ENCODE assay signal across 9 cellular contexts in the genomic region with DNA sequence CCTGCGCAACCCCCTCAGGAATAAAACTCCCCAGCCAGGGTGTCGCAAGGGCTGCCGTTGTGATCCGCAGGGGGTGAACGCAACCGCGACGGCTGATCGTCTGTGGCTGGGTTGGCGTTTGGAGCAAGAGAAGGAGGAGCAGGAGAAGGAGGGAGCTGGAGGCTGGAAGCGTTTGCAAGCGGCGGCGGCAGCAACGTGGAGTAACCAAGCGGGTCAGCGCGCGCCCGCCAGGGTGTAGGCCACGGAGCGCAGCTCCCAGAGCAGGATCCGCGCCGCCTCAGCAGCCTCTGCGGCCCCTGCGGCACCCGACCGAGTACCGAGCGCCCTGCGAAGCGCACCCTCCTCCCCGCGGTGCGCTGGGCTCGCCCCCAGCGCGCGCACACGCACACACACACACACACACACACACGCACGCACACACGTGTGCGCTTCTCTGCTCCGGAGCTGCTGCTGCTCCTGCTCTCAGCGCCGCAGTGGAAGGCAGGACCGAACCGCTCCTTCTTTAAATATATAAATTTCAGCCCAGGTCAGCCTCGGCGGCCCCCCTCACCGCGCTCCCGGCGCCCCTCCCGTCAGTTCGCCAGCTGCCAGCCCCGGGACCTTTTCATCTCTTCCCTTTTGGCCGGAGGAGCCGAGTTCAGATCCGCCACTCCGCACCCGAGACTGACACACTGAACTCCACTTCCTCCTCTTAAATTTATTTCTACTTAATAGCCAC. TPM values are rescaled to one million over a fixed set of nuclear protein-coding genes. Genes with fewer than 3 reads are reported as not detected.
A peak's percentile ranks its signal among the peaks of the same experiment; 100 is the strongest.
DNase-seq lines count a peak whose midpoint lies in the region; ATAC-seq, FAIRE-seq and TF ChIP-seq lines count a peak whose summit lies in the region.
"Had no signal": no experiment of that assay in that cellular context is flagged by ENCODE, and none has a peak within 500 bp of the region (broad histone marks: within the 10 kb centered on the region; RNA-seq: fewer than 3 reads in every experiment).

No MANE protein-coding gene starts in this region.

- H3K27me3 ChIP-seq in HUES48 (ENCODE audit: control insufficient read depth, insufficient read depth, low read length) (peaks cover 40% of the 10 kb centered on the region), RWPE2 (ENCODE audit: insufficient read depth, poor library complexity, severe bottlenecking) (no peaks in the 10 kb centered on the region), bronchial epithelial cell (ENCODE audit: control insufficient read depth, insufficient read depth, low read length) (no peaks in the 10 kb centered on the region), keratinocyte (ENCODE audit: control insufficient read depth, extremely low read depth, insufficient read depth, low read length) (no peaks in the 10 kb centered on the region), small intestine (ENCODE audit: control insufficient read depth in 2 of 2, insufficient read depth in 2 of 2, low read length in 2 of 2) (peaks cover 5% of the 10 kb centered on the region in 2 donors)

- H3K36me3 ChIP-seq in HUES48 (ENCODE audit: control insufficient read depth, insufficient read depth, low read length) (no peaks in the 10 kb centered on the region), RWPE2 (ENCODE audit: low read depth) (no peaks in the 10 kb centered on the region), bronchial epithelial cell (ENCODE audit: control insufficient read depth, insufficient read depth, low read length) (no peaks in the 10 kb centered on the region), keratinocyte (ENCODE audit: control insufficient read depth in 2 of 2, extremely low read depth in 1 of 2, insufficient read depth in 2 of 2, low read length in 2 of 2) (no peaks in the 10 kb centered on the region), small intestine (ENCODE audit: control insufficient read depth in 2 of 2, insufficient read depth in 2 of 2, low read length in 2 of 2) (no peaks in the 10 kb centered on the region)

- H3K9me3 ChIP-seq in HUES48 (ENCODE audit: control insufficient read depth, insufficient read depth, low read length) (no peaks in the 10 kb centered on the region), RWPE2 (ENCODE audit: severe bottlenecking) (no peaks in the 10 kb centered on the region), keratinocyte (ENCODE audit: control insufficient read depth, low read depth, low read length) (no peaks in the 10 kb centered on the region), small intestine (ENCODE audit: control insufficient read depth, low read depth) (no peaks in the 10 kb centered on the region)

- no peak overlapping the region for H3K27ac ChIP-seq in HUES48 (ENCODE audit: low read depth, low read length)
- peak overlapping the region; percentile 75 for H3K27ac ChIP-seq in RWPE2 (ENCODE audit: poor library complexity, severe bottlenecking)
- peak overlapping the region; percentile 86 for H3K27ac ChIP-seq in keratinocyte (ENCODE audit: control insufficient read depth, insufficient read depth, low read length)
- peak overlapping the region in 1 of 2 donors; percentile 66 for H3K27ac ChIP-seq in small intestine (ENCODE audit: low read depth in 1 of 2, low read length in 1 of 2)

- ATAC-seq in GM21576 (IDR thresholded peaks at IDR 0.05; ENCODE audit: unreplicated experiment) = peak; percentile 63
- ATAC-seq in RWPE2 (ENCODE audit: low read depth) = peak; percentile 64

- TF ChIP-seq CTCF in RWPE2 (IDR thresholded peaks at IDR 0.05; ENCODE audit: poor library complexity, severe bottlenecking) (no peak), bronchial epithelial cell (IDR thresholded peaks at IDR 0.05; ENCODE audit: insufficient read depth, low read length, severe bottlenecking) (peak; percentile 15), keratinocyte (optimal IDR thresholded peaks at IDR 0.05 in 1 of 3, IDR thresholded peaks at IDR 0.05 in 1 of 3, conservative IDR thresholded peaks at IDR 0.05 in 1 of 3; ENCODE audit: extremely low read depth in 1 of 3, insufficient read depth in 2 of 3, low read length in 3 of 3) (no peak)

- peak overlapping the region; percentile 44 for H3K9ac ChIP-seq in HUES48 (ENCODE audit: low read depth, low read length)
- H3K9ac ChIP-seq in keratinocyte (ENCODE audit: control insufficient read depth, extremely low read depth, insufficient read depth, low read length) = peak overlapping the region; percentile 96

- H3K9me1 ChIP-seq in keratinocyte (ENCODE audit: control insufficient read depth, extremely low read depth, insufficient read depth, low read length) = no peaks in the 10 kb centered on the region

- no peak for FAIRE-seq in bronchial epithelial cell (lab: Jason Lieb, UNC)
- FAIRE-seq in keratinocyte (lab: Jason Lieb, UNC) = no peak
- FAIRE-seq in small intestine (lab: Jason Lieb, UNC) = no peak
- FAIRE-seq: frontal cortex had no signal

- H4K20me1 ChIP-seq in keratinocyte (ENCODE audit: control insufficient read depth, extremely low read depth, insufficient read depth, low read length) = no peaks in the 10 kb centered on the region

- peak overlapping the region; percentile 58 for H2AFZ ChIP-seq in keratinocyte (ENCODE audit: control insufficient read depth, low read length)

- peaks cover 25% of the 10 kb centered on the region for H3K4me1 ChIP-seq in HUES48 (ENCODE audit: control insufficient read depth, insufficient read depth, low read length)
- peaks cover 11% of the 10 kb centered on the region for H3K4me1 ChIP-seq in RWPE2 (ENCODE audit: insufficient read depth, poor library complexity, severe bottlenecking)
- peaks cover 20% of the 10 kb centered on the region for H3K4me1 ChIP-seq in keratinocyte (ENCODE audit: control insufficient read depth, extremely low read depth, insufficient read depth, low read length)
- no peaks in the 10 kb centered on the region for H3K4me1 ChIP-seq in small intestine (ENCODE audit: control insufficient read depth in 2 of 2, insufficient read depth in 1 of 2, low read depth in 1 of 2, low read length in 1 of 2)

- peaks cover 51% of the 10 kb centered on the region for H3K79me2 ChIP-seq in keratinocyte (ENCODE audit: control insufficient read depth, insufficient read depth, low read length)

- 0 to 1% (median 0%) methylated on average over 50 to 64 of the region's 64 CpGs for WGBS in small intestine, 3 donors

- DNase-seq in RWPE2 (ENCODE audit: low spot score) (no peak), bronchial epithelial cell (ENCODE audit: low read depth) (peak; percentile 24), keratinocyte (ENCODE audit: low read depth, low spot score) (no peak), small intestine (peak; percentile 27), COLO829 (ENCODE audit: low spot score) (no peak)

- dilution Hi-C loops in keratinocyte (cut with MboI; ENCODE audit: extremely low pct_ligation_motif_present, low sequenced_read_pairs) = no loop called here

- peak overlapping the region; percentile 51 for H3K4me3 ChIP-seq in GM08714 (ENCODE audit: low read length)
- H3K4me3 ChIP-seq in HUES48 (ENCODE audit: low read depth, low read length) = peak overlapping the region; percentile 73
- H3K4me3 ChIP-seq in RWPE2 (ENCODE audit: severe bottlenecking) = peak overlapping the region; percentile 53
- H3K4me3 ChIP-seq in bronchial epithelial cell (ENCODE audit: low read depth, low read length) = peak overlapping the region; percentile 56
- peak overlapping the region; percentile 67 to 100 (median 93) for H3K4me3 ChIP-seq in keratinocyte (ENCODE audit: control insufficient read depth in 2 of 3, extremely low read depth in 1 of 3, insufficient read depth in 2 of 3, low read depth in 1 of 3, low read length in 3 of 3)
- peak overlapping the region; percentile 48 to 54 for H3K4me3 ChIP-seq in small intestine (ENCODE audit: low read depth in 1 of 2, low read length in 2 of 2)

- H3K4me2 ChIP-seq in keratinocyte (ENCODE audit: control insufficient read depth, extremely low read depth, insufficient read depth, low read depth, low read length) = peak overlapping the region; percentile 86

RNA-seq across cellular contexts. Expression of gene TGFB2, which starts 0.7 kb away (rescaled TPM):
- total RNA-seq in bronchial epithelial cell = 5.1 and 6.1 TPM in 2 replicates
- polyA plus RNA-seq in keratinocyte = 9.0 to 22.3 TPM (median 21.5 TPM) in 3 replicates
- 9.1 TPM for polyA plus RNA-seq in keratinocyte (2011; ENCODE audit: low read depth)
- polyA plus RNA-seq in keratinocyte (2011; cell fraction: cytosol; rRNA removed) = 5.8 and 10.0 TPM in 2 replicates
- 28.8 and 34.4 TPM in 2 replicates for polyA plus RNA-seq in keratinocyte (2011; cell fraction: nucleus; rRNA removed)
- polyA plus RNA-seq in keratinocyte (2012; ENCODE audit: low replicate concordance) = 4.6 and 22.6 TPM in 2 replicates
- polyA minus RNA-seq in keratinocyte = 5.6 to 20.8 TPM (median 12.4 TPM) in 3 replicates
- 10.0 TPM for polyA minus RNA-seq in keratinocyte (2011; cell fraction: cytosol; rRNA and poly(A)+ RNA removed)
- polyA minus RNA-seq in keratinocyte (2011; cell fraction: nucleus; rRNA and poly(A)+ RNA removed) = 24.4 and 70.7 TPM in 2 replicates
- under 1 TPM in 2 of 3 donors, not detected in 1; 0.49 to 0.81 TPM for polyA plus RNA-seq in small intestine

Comparison
In these comparisons a context has a peak if more than half of its experiments do, and no peak if none do; other contexts are left out.
1. DNase-seq: peak in bronchial epithelial cell (single experiment) and small intestine (single experiment); none in RWPE2 (single experiment), keratinocyte (single experiment) and COLO829 (single experiment).
2. Peak in every context shown above with its lines, with median percentiles within 50 percentile points of each other: H3K4me3 ChIP-seq.